In the genomic region with DNA sequence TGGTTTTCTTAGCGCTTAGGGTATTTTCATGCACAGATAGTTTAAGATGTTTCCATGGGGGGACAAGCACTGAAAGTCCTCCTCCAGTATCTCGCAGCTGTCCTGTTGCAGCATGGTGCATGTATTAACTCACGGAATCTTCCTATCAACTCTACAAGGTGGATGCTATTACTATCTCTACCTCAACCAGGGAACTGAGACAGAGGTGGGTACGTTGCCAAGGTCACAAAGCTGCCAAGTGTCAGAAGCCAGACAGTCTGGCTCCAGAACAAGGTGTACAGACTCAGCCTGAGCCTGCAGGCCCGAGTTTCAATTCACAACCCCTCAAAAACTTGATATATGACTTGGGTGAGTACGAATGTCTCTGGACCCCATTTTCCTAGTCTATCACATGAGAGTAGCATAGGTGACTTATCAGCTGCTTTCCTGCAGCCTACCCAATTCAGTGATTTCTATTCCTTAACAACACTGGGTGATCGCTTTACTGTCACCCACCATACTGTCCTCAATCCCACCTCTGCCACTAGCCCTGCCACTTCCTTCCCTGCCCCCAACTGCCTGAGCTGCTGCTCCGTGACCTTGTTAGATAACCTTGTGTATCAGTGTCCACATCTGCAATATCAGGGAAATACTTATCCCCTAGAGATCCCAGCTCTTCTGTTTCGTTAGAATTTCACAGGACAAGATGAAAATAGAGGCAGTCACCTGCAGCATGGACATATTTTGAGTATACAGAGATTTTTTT, we compare ENCODE assay signal across 14 cellular contexts.
"Had no signal": no experiment of that assay in that cellular context is flagged by ENCODE, and none has a peak within 500 bp of the region (broad histone marks: within the 10 kb centered on the region; RNA-seq: fewer than 3 reads in every experiment).

No MANE protein-coding gene starts in this region.

- ATAC-seq: natural killer cell; stimulated activated naive CD8-positive, alpha-beta T cell treated with anti-CD3 and anti-CD28 coated beads, Interleukin-15, amount 100 ng/mL, for 72 hours had no signal

- H3K36me3 ChIP-seq: uterus had no signal

- H3K27me3 ChIP-seq: uterus had no signal

- H3K27ac ChIP-seq: coronary artery, tibial artery, uterus had no signal

- DNase-seq: activated B cell treated with CpG ODN at 0.5 μM for 24 hours; activated CD4-positive, alpha-beta T cell treated with anti-CD3 and anti-CD28 coated beads, Interleukin-2, amount 10 ng/mL, durations not matched to agents 24 days and 14 days; activated naive CD4-positive, alpha-beta T cell treated with Interleukin-2 at 50 U/mL for 16 hours; central memory CD4-positive, alpha-beta T cell; effector CD8-positive, alpha-beta T cell; kidney; natural killer cell; nucleus accumbens; stimulated activated CD4-positive, alpha-beta T cell treated with anti-CD3 and anti-CD28 coated beads, Interleukin-4, amount 100 ng/mL, for 1 hour; stimulated activated CD8-positive, alpha-beta memory T cell treated with anti-CD3 and anti-CD28 coated beads, Interleukin-4, amount 100 ng/mL, for 48 hours; stimulated activated naive CD8-positive, alpha-beta T cell treated with anti-CD3 and anti-CD28 coated beads, Interleukin-15, amount 100 ng/mL, for 72 hours; tibial artery; uterus had no signal

- H3K9me3 ChIP-seq: tibial artery, uterus had no signal

- H3K4me3 ChIP-seq: coronary artery, tibial artery, uterus had no signal

- H3K4me1 ChIP-seq: tibial artery, uterus had no signal
